In the genomic region with DNA sequence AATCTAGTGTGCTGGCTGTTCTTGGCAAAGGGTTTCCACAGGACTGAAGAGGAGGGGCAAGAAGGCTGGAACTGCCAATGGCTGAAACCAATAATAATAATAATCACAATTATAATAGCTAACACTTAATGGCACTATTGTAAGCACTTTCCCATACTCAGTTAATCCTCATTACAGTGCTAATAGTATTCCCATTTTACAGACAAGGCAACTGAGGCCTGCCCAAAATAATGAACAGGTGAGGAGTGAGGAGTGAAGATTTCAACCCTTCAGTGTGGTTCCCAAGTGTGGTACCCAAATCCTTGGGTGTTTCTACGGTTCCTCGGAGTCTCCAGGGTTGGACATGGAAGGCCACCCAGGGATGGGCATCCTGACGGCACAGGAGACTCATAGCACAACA, we compare ENCODE assay signal across 14 cellular contexts.
A peak's percentile ranks its signal among the peaks of the same experiment; 100 is the strongest.
DNase-seq lines count a peak whose midpoint lies in the region; ATAC-seq lines count a peak whose summit lies in the region.
"Had no signal": no experiment of that assay in that cellular context is flagged by ENCODE, and none has a peak within 500 bp of the region (broad histone marks: within the 10 kb centered on the region; RNA-seq: fewer than 3 reads in every experiment).

No MANE protein-coding gene starts in this region.

- H3K4me2 ChIP-seq in BLaER1: peak overlapping the region; percentile 31

- H3K27me3 ChIP-seq in BLaER1: no peaks in the 10 kb centered on the region

- ATAC-seq in stimulated activated effector memory CD8-positive, alpha-beta T cell treated with anti-CD3 and anti-CD28 coated beads, Interleukin-12 subunit alpha, Interleukin-12 subunit beta, amount 100 ng/mL, for 72 hours: no peak
- ATAC-seq in GM18519 (IDR thresholded peaks at IDR 0.05; ENCODE audit: low FRiP score, unreplicated experiment) (no peak), GM21825 (IDR thresholded peaks at IDR 0.05; ENCODE audit: unreplicated experiment) (no peak)

- H3K4me1 Mint-ChIP-seq in activated T-cell treated with anti-CD3 and anti-CD28 coated beads, Interleukin-2, amount 50 U/mL, for 24 hours (ENCODE audit: low read depth): peaks cover 92% of the 10 kb centered on the region
- peaks cover 72% of the 10 kb centered on the region for H3K4me1 Mint-ChIP-seq in activated T-helper 1 cell treated with anti-CD3 and anti-CD28 coated beads, Interleukin-12 subunit alpha, Interleukin-12 subunit beta, Interleukin-2, Interleukin-4 antibody, amounts not matched to agents 30 ng/mL and 10 ng/mL and 1 ng/mL, durations not matched to agents 14 hours and 24 hours and 36 hours (ENCODE audit: low read depth)
- peaks cover 87% of the 10 kb centered on the region for H3K4me1 Mint-ChIP-seq in stimulated activated effector memory CD8-positive, alpha-beta T cell treated with anti-CD3 and anti-CD28 coated beads, Interleukin-12 subunit alpha, Interleukin-12 subunit beta, amount 100 ng/mL, for 72 hours

- peak overlapping the region; percentile 14 for H3K27ac Mint-ChIP-seq in activated T-cell treated with anti-CD3 and anti-CD28 coated beads, Interleukin-2, amount 50 U/mL, for 24 hours
- H3K27ac Mint-ChIP-seq in activated T-helper 1 cell treated with anti-CD3 and anti-CD28 coated beads, Interleukin-12 subunit alpha, Interleukin-12 subunit beta, Interleukin-2, Interleukin-4 antibody, amounts not matched to agents 30 ng/mL and 10 ng/mL and 1 ng/mL, durations not matched to agents 14 hours and 24 hours and 36 hours: peak overlapping the region; percentile 29
- peak overlapping the region; percentile 91 for H3K27ac Mint-ChIP-seq in stimulated activated effector memory CD8-positive, alpha-beta T cell treated with anti-CD3 and anti-CD28 coated beads, Interleukin-12 subunit alpha, Interleukin-12 subunit beta, amount 100 ng/mL, for 72 hours

- peak overlapping the region; percentile 10; the same call in 1 of the 2 replicates for H3K27ac ChIP-seq in BLaER1
- H3K27ac ChIP-seq: C4-2B had no signal

- H3K4me3 Mint-ChIP-seq in activated T-cell treated with anti-CD3 and anti-CD28 coated beads, Interleukin-2, amount 50 U/mL, for 24 hours: no peak overlapping the region
- H3K4me3 Mint-ChIP-seq in activated T-helper 1 cell treated with anti-CD3 and anti-CD28 coated beads, Interleukin-12 subunit alpha, Interleukin-12 subunit beta, Interleukin-2, Interleukin-4 antibody, amounts not matched to agents 30 ng/mL and 10 ng/mL and 1 ng/mL, durations not matched to agents 14 hours and 24 hours and 36 hours: no peak overlapping the region
- H3K4me3 Mint-ChIP-seq in stimulated activated effector memory CD8-positive, alpha-beta T cell treated with anti-CD3 and anti-CD28 coated beads, Interleukin-12 subunit alpha, Interleukin-12 subunit beta, amount 100 ng/mL, for 72 hours: no peak overlapping the region
- H3K4me3 Mint-ChIP-seq: CD4-positive, alpha-beta memory T cell; H9 had no signal

- H3K4me1 ChIP-seq in BLaER1: peaks cover 43% of the 10 kb centered on the region

- H3K36me3 ChIP-seq in BLaER1: peaks cover 22% of the 10 kb centered on the region

- H3K36me3 Mint-ChIP-seq in activated T-cell treated with anti-CD3 and anti-CD28 coated beads, Interleukin-2, amount 50 U/mL, for 24 hours (ENCODE audit: low read depth): peaks cover 4% of the 10 kb centered on the region
- H3K36me3 Mint-ChIP-seq in activated T-helper 1 cell treated with anti-CD3 and anti-CD28 coated beads, Interleukin-12 subunit alpha, Interleukin-12 subunit beta, Interleukin-2, Interleukin-4 antibody, amounts not matched to agents 30 ng/mL and 10 ng/mL and 1 ng/mL, durations not matched to agents 14 hours and 24 hours and 36 hours (ENCODE audit: low read depth): peaks cover 21% of the 10 kb centered on the region
- peaks cover 24% of the 10 kb centered on the region for H3K36me3 Mint-ChIP-seq in stimulated activated effector memory CD8-positive, alpha-beta T cell treated with anti-CD3 and anti-CD28 coated beads, Interleukin-12 subunit alpha, Interleukin-12 subunit beta, amount 100 ng/mL, for 72 hours

- H3K27me3 Mint-ChIP-seq in activated T-cell treated with anti-CD3 and anti-CD28 coated beads, Interleukin-2, amount 50 U/mL, for 24 hours: no peaks in the 10 kb centered on the region
- H3K27me3 Mint-ChIP-seq in activated T-helper 1 cell treated with anti-CD3 and anti-CD28 coated beads, Interleukin-12 subunit alpha, Interleukin-12 subunit beta, Interleukin-2, Interleukin-4 antibody, amounts not matched to agents 30 ng/mL and 10 ng/mL and 1 ng/mL, durations not matched to agents 14 hours and 24 hours and 36 hours (ENCODE audit: insufficient read depth): no peaks in the 10 kb centered on the region
- H3K27me3 Mint-ChIP-seq: CD4-positive, alpha-beta memory T cell had no signal

- H3K4me3 ChIP-seq in BLaER1: no peak overlapping the region
- H3K4me3 ChIP-seq: GM12878 had no signal

- no peak overlapping the region for H3K9ac ChIP-seq in BLaER1

- no peaks in the 10 kb centered on the region for H3K9me3 ChIP-seq in BLaER1

- intact Hi-C loops in activated T-helper 1 cell treated with anti-CD3 and anti-CD28 coated beads, Interleukin-12 subunit alpha, Interleukin-12 subunit beta, Interleukin-2, Interleukin-4 antibody, amounts not matched to agents 30 ng/mL and 10 ng/mL and 1 ng/mL, durations not matched to agents 14 hours and 24 hours and 36 hours (cut with micrococcal nuclease): no loop called here

- peaks cover 98% of the 10 kb centered on the region for H4K20me1 ChIP-seq in BLaER1

- DNase-seq in activated T-cell treated with anti-CD3 and anti-CD28 coated beads, Interleukin-2, amount 50 U/mL, for 24 hours: no peak
- DNase-seq in activated T-cell treated with anti-CD3 and anti-CD28 coated beads, Interleukin-2, amount 50 U/mL, for 48 hours: no peak
- DNase-seq in activated T-helper 1 cell treated with anti-CD3 and anti-CD28 coated beads, Interleukin-12 subunit alpha, Interleukin-12 subunit beta, Interleukin-2, Interleukin-4 antibody, amounts not matched to agents 30 ng/mL and 10 ng/mL and 1 ng/mL, durations not matched to agents 14 hours and 24 hours and 36 hours (ENCODE audit: low spot score): no peak
- no peak for DNase-seq in stimulated activated effector memory CD8-positive, alpha-beta T cell treated with anti-CD3 and anti-CD28 coated beads, Interleukin-12 subunit alpha, Interleukin-12 subunit beta, amount 100 ng/mL, for 72 hours (ENCODE audit: low spot score in 2 of 2)
- DNase-seq: ACHN; CD4-positive, alpha-beta memory T cell; DMS79; GOT3; H9 had no signal

- no peaks in the 10 kb centered on the region for H3K9me3 Mint-ChIP-seq in activated T-cell treated with anti-CD3 and anti-CD28 coated beads, Interleukin-2, amount 50 U/mL, for 24 hours
- H3K9me3 Mint-ChIP-seq in activated T-helper 1 cell treated with anti-CD3 and anti-CD28 coated beads, Interleukin-12 subunit alpha, Interleukin-12 subunit beta, Interleukin-2, Interleukin-4 antibody, amounts not matched to agents 30 ng/mL and 10 ng/mL and 1 ng/mL, durations not matched to agents 14 hours and 24 hours and 36 hours: no peaks in the 10 kb centered on the region
- H3K9me3 Mint-ChIP-seq in stimulated activated effector memory CD8-positive, alpha-beta T cell treated with anti-CD3 and anti-CD28 coated beads, Interleukin-12 subunit alpha, Interleukin-12 subunit beta, amount 100 ng/mL, for 72 hours: no peaks in the 10 kb centered on the region
- H3K9me3 Mint-ChIP-seq: CD4-positive, alpha-beta memory T cell; H9 had no signal

Comparison
In these comparisons a context has a peak if more than half of its experiments do, and no peak if none do; other contexts are left out.
1. H3K27ac Mint-ChIP-seq: peak in every context shown above with its lines; median percentile 91 in stimulated activated effector memory CD8-positive, alpha-beta T cell treated with anti-CD3 and anti-CD28 coated beads, Interleukin-12 subunit alpha, Interleukin-12 subunit beta, amount 100 ng/mL, for 72 hours; 29 in activated T-helper 1 cell treated with anti-CD3 and anti-CD28 coated beads, Interleukin-12 subunit alpha, Interleukin-12 subunit beta, Interleukin-2, Interleukin-4 antibody, amounts not matched to agents 30 ng/mL and 10 ng/mL and 1 ng/mL, durations not matched to agents 14 hours and 24 hours and 36 hours; 14 in activated T-cell treated with anti-CD3 and anti-CD28 coated beads, Interleukin-2, amount 50 U/mL, for 24 hours.